ENCODE assay signal across 1 cellular context in the genomic region with DNA sequence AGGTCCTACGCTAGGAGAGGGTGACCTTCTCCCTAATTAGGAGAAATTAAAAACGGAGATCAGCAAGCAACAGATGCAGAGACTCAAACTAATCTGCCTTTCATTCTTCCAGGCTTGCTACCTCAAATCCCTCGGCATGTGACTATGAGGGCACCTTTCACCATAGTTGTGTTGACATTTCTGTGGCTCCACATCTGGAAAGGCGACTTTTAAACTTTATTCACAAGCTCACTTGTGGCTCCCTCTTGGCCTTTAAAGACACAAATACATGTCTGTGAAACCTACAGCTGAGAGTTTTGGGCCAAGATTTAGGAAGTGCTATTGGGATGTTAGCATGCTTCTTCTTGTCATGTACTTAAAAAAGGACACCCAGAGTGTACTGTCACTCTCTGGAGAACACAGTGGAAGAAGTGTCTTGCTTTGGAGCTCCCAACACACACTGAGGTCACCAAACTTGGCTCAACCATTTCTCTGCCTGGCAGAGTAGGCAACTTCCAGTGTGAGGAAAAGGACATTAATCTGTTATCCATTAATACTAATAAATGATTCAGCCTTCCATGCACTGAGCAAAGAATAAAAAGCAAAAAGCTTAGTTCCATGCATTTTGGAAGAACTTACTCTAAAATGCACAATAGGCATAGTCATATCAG.
TF ChIP-seq lines count a peak whose summit lies in the region.

No MANE protein-coding gene starts in this region.

TF ChIP-seq in GM23338, 12 proteins besides CTCF, POLR2A, EP300 and RAD21 (continued from another document):
- TF ChIP-seq, protein P1, sequence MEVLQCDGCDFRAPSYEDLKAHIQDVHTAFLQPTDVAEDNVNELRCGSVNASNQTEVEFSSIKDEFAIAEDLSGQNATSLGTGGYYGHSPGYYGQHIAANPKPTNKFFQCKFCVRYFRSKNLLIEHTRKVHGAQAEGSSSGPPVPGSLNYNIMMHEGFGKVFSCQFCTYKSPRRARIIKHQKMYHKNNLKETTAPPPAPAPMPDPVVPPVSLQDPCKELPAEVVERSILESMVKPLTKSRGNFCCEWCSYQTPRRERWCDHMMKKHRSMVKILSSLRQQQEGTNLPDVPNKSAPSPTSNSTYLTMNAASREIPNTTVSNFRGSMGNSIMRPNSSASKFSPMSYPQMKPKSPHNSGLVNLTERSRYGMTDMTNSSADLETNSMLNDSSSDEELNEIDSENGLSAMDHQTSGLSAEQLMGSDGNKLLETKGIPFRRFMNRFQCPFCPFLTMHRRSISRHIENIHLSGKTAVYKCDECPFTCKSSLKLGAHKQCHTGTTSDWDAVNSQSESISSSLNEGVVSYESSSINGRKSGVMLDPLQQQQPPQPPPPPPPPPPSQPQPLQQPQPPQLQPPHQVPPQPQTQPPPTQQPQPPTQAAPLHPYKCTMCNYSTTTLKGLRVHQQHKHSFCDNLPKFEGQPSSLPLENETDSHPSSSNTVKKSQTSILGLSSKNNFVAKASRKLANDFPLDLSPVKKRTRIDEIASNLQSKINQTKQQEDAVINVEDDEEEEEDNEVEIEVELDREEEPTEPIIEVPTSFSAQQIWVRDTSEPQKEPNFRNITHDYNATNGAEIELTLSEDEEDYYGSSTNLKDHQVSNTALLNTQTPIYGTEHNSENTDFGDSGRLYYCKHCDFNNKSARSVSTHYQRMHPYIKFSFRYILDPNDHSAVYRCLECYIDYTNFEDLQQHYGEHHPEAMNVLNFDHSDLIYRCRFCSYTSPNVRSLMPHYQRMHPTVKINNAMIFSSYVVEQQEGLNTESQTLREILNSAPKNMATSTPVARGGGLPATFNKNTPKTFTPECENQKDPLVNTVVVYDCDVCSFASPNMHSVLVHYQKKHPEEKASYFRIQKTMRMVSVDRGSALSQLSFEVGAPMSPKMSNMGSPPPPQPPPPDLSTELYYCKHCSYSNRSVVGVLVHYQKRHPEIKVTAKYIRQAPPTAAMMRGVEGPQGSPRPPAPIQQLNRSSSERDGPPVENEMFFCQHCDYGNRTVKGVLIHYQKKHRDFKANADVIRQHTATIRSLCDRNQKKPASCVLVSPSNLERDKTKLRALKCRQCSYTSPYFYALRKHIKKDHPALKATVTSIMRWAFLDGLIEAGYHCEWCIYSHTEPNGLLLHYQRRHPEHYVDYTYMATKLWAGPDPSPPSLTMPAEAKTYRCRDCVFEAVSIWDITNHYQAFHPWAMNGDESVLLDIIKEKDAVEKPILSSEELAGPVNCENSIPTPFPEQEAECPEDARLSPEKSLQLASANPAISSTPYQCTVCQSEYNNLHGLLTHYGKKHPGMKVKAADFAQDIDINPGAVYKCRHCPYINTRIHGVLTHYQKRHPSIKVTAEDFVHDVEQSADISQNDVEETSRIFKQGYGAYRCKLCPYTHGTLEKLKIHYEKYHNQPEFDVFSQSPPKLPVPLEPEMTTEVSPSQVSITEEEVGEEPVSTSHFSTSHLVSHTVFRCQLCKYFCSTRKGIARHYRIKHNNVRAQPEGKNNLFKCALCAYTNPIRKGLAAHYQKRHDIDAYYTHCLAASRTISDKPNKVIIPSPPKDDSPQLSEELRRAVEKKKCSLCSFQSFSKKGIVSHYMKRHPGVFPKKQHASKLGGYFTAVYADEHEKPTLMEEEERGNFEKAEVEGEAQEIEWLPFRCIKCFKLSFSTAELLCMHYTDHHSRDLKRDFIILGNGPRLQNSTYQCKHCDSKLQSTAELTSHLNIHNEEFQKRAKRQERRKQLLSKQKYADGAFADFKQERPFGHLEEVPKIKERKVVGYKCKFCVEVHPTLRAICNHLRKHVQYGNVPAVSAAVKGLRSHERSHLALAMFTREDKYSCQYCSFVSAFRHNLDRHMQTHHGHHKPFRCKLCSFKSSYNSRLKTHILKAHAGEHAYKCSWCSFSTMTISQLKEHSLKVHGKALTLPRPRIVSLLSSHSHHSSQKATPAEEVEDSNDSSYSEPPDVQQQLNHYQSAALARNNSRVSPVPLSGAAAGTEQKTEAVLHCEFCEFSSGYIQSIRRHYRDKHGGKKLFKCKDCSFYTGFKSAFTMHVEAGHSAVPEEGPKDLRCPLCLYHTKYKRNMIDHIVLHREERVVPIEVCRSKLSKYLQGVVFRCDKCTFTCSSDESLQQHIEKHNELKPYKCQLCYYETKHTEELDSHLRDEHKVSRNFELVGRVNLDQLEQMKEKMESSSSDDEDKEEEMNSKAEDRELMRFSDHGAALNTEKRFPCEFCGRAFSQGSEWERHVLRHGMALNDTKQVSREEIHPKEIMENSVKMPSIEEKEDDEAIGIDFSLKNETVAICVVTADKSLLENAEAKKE (CRISPR knock-in tag; IDR thresholded peaks at IDR 0.05): no peak
- TF ChIP-seq ZNF331 (CRISPR knock-in tag; IDR thresholded peaks at IDR 0.05; ENCODE audit: low read depth) (no peak), EZH2 (IDR thresholded peaks at IDR 0.05; ENCODE audit: low read depth, unreplicated experiment) (no peak), EZH2phosphoT487 (IDR thresholded peaks at IDR 0.05; ENCODE audit: unreplicated experiment) (no peak), JUNB (IDR thresholded peaks at IDR 0.05; ENCODE audit: unreplicated experiment) (no peak), NANOG (IDR thresholded peaks at IDR 0.05; ENCODE audit: borderline replicate concordance) (no peak), ZNF114 (CRISPR knock-in tag; IDR thresholded peaks at IDR 0.05) (no peak), CREB1 (CRISPR knock-in tag; IDR thresholded peaks at IDR 0.05; ENCODE audit: low read depth) (no peak)
- TF ChIP-seq, protein P2, sequence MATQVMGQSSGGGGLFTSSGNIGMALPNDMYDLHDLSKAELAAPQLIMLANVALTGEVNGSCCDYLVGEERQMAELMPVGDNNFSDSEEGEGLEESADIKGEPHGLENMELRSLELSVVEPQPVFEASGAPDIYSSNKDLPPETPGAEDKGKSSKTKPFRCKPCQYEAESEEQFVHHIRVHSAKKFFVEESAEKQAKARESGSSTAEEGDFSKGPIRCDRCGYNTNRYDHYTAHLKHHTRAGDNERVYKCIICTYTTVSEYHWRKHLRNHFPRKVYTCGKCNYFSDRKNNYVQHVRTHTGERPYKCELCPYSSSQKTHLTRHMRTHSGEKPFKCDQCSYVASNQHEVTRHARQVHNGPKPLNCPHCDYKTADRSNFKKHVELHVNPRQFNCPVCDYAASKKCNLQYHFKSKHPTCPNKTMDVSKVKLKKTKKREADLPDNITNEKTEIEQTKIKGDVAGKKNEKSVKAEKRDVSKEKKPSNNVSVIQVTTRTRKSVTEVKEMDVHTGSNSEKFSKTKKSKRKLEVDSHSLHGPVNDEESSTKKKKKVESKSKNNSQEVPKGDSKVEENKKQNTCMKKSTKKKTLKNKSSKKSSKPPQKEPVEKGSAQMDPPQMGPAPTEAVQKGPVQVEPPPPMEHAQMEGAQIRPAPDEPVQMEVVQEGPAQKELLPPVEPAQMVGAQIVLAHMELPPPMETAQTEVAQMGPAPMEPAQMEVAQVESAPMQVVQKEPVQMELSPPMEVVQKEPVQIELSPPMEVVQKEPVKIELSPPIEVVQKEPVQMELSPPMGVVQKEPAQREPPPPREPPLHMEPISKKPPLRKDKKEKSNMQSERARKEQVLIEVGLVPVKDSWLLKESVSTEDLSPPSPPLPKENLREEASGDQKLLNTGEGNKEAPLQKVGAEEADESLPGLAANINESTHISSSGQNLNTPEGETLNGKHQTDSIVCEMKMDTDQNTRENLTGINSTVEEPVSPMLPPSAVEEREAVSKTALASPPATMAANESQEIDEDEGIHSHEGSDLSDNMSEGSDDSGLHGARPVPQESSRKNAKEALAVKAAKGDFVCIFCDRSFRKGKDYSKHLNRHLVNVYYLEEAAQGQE (IDR thresholded peaks at IDR 0.05; ENCODE audit: unreplicated experiment): no peak
- TF ChIP-seq, protein P3, sequence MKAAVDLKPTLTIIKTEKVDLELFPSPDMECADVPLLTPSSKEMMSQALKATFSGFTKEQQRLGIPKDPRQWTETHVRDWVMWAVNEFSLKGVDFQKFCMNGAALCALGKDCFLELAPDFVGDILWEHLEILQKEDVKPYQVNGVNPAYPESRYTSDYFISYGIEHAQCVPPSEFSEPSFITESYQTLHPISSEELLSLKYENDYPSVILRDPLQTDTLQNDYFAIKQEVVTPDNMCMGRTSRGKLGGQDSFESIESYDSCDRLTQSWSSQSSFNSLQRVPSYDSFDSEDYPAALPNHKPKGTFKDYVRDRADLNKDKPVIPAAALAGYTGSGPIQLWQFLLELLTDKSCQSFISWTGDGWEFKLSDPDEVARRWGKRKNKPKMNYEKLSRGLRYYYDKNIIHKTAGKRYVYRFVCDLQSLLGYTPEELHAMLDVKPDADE (IDR thresholded peaks at IDR 0.05): no peak
